1 cellular context compared by ENCODE assay signal in the genomic region with DNA sequence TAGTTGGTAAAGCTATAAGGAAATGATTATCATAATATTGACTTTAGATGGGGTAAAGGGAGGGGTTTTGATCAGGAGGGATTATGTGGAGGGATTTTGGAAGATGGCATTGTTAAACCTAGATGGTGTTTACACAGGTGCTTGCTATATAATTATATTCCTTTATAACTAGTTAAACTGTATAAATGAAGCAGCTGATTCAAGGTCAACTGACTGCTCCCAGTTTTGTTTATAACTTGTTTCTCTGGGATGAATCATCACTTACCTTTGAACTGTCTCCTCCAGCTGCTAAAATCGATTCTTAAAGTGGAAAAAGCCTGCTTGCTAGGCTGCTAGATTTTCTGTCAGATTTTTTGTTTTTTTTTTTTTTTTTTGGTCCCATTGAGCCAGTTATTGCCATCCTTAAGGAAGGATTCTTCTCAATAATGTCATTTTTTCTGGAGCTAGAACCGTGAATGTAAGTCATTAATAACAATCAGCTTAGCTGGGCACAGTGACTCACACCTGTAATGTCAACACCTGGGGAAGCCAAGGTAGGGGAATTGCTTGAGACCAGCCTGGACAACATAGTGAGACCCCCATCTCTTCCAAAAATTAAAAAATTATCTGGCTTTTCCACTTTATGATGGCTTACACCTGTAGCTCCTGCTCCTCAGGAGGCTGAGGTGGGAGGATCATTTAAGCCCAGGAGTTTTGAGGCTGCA.
TF ChIP-seq lines count a peak whose summit lies in the region.

No MANE protein-coding gene starts in this region.

TF ChIP-seq in HEK293, 187 proteins besides CTCF, POLR2A, EP300 and RAD21 (continued from another document and continues in another):
- TF ChIP-seq, protein P1, sequence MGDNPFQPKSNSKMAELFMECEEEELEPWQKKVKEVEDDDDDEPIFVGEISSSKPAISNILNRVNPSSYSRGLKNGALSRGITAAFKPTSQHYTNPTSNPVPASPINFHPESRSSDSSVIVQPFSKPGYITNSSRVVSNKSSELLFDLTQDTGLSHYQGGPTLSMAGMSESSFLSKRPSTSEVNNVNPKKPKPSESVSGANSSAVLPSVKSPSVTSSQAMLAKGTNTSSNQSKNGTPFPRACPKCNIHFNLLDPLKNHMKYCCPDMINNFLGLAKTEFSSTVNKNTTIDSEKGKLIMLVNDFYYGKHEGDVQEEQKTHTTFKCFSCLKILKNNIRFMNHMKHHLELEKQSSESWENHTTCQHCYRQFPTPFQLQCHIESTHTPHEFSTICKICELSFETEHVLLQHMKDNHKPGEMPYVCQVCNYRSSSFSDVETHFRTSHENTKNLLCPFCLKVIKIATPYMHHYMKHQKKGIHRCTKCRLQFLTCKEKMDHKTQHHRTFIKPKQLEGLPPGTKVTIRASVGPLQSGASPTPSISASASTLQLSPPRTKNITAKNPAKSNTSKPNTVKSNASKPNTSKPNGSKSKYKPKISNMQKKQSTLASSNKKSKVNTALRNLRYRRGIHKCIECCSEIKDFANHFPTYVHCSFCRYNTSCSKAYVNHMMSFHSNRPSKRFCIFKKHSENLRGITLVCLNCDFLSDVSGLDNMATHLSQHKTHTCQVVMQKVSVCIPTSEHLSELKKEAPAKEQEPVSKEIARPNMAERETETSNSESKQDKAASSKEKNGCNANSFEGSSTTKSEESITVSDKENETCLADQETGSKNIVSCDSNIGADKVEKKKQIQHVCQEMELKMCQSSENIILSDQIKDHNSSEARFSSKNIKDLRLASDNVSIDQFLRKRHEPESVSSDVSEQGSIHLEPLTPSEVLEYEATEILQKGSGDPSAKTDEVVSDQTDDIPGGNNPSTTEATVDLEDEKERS (tag by site-specific recombination; IDR thresholded peaks at IDR 0.05): no peak
- TF ChIP-seq PATZ1 (tag by site-specific recombination; IDR thresholded peaks at IDR 0.05) (no peak), ZNF585B (tag by site-specific recombination; IDR thresholded peaks at IDR 0.05) (no peak), ZNF580 (tag by site-specific recombination; IDR thresholded peaks at IDR 0.05) (no peak), ZNF138 (tag by site-specific recombination; IDR thresholded peaks at IDR 0.05; ENCODE audit: borderline replicate concordance) (no peak), ZNF623 (tag by site-specific recombination; IDR thresholded peaks at IDR 0.05) (no peak), FEZF1 (tag by site-specific recombination; IDR thresholded peaks at IDR 0.05) (0 out of 2 replicates have a peak, but pooled peaks have one; percentile 8), BCL11B (tag by site-specific recombination; IDR thresholded peaks at IDR 0.05; ENCODE audit: low read depth) (no peak), ZNF48 (tag by site-specific recombination; IDR thresholded peaks at IDR 0.05) (no peak), ZBTB21 (tag by site-specific recombination; IDR thresholded peaks at IDR 0.05) (no peak), SCRT2 (tag by site-specific recombination; IDR thresholded peaks at IDR 0.05) (peak; percentile 66), KLF8 (tag by site-specific recombination; IDR thresholded peaks at IDR 0.05) (peak; percentile 28; the same call in 1 of the 2 replicates), ZNF311 (tag by site-specific recombination; IDR thresholded peaks at IDR 0.05; ENCODE audit: borderline replicate concordance) (no peak), ZSCAN16 (tag by site-specific recombination; IDR thresholded peaks at IDR 0.05) (no peak), SP7 (tag by site-specific recombination; IDR thresholded peaks at IDR 0.05) (peak; percentile 98), ZNF140 (tag by site-specific recombination; IDR thresholded peaks at IDR 0.05) (no peak), ZNF239 (tag by site-specific recombination; IDR thresholded peaks at IDR 0.05) (no peak), ZNF639 (tag by site-specific recombination; IDR thresholded peaks at IDR 0.05) (no peak), ZNF596 (tag by site-specific recombination; IDR thresholded peaks at IDR 0.05) (no peak), ZNF610 (tag by site-specific recombination; IDR thresholded peaks at IDR 0.05; ENCODE audit: borderline replicate concordance) (no peak), ZFP41 (tag by site-specific recombination; IDR thresholded peaks at IDR 0.05; ENCODE audit: borderline replicate concordance) (no peak), ZNF10 (tag by site-specific recombination; IDR thresholded peaks at IDR 0.05) (no peak), ZNF280C (tag by site-specific recombination; IDR thresholded peaks at IDR 0.05) (no peak), ZNF658 (tag by site-specific recombination; IDR thresholded peaks at IDR 0.05) (no peak), SALL2 (tag by site-specific recombination; IDR thresholded peaks at IDR 0.05; ENCODE audit: borderline replicate concordance) (no peak), ZNF24 (tag by site-specific recombination; IDR thresholded peaks at IDR 0.05) (0 out of 2 replicates have a peak, but pooled peaks have one; percentile 25), ZNF302 (tag by site-specific recombination; IDR thresholded peaks at IDR 0.05; ENCODE audit: low read depth) (no peak), ZNF654 (tag by site-specific recombination; IDR thresholded peaks at IDR 0.05; ENCODE audit: low read depth) (peak; percentile 0; the same call in 1 of the 2 replicates), ZBTB26 (tag by site-specific recombination; optimal IDR thresholded peaks at IDR 0.05) (no peak), ZNF354C (tag by site-specific recombination; IDR thresholded peaks at IDR 0.05; ENCODE audit: borderline replicate concordance, low read depth) (no peak), ZNF394 (tag by site-specific recombination; IDR thresholded peaks at IDR 0.05; ENCODE audit: borderline replicate concordance) (no peak), PRDM6 (tag by site-specific recombination; IDR thresholded peaks at IDR 0.05) (peak; percentile 88), ZNF692 (tag by site-specific recombination; IDR thresholded peaks at IDR 0.05) (peak; percentile 80), ZNF266 (tag by site-specific recombination; IDR thresholded peaks at IDR 0.05; ENCODE audit: low read depth) (no peak), ZBTB10 (tag by site-specific recombination; IDR thresholded peaks at IDR 0.05) (no peak), KLF9 (tag by site-specific recombination; IDR thresholded peaks at IDR 0.05; ENCODE audit: low read depth) (no peak), ZNF132 (tag by site-specific recombination; IDR thresholded peaks at IDR 0.05; ENCODE audit: borderline replicate concordance) (no peak), ZNF112 (tag by site-specific recombination; IDR thresholded peaks at IDR 0.05) (no peak), ZNF624 (tag by site-specific recombination; IDR thresholded peaks at IDR 0.05) (no peak), ZNF558 (tag by site-specific recombination; IDR thresholded peaks at IDR 0.05) (0 out of 2 replicates have a peak, but pooled peaks have one; percentile 18), ZEB2 (tag by site-specific recombination; IDR thresholded peaks at IDR 0.05) (no peak), ZNF2 (tag by site-specific recombination; IDR thresholded peaks at IDR 0.05) (no peak), ZNF560 (tag by site-specific recombination; IDR thresholded peaks at IDR 0.05; ENCODE audit: borderline replicate concordance) (no peak)
